Comparison of ENCODE assay signal across 18 cellular contexts in genomic region chr18:42141439-42141838, GRCh38.
DNase-seq lines count a peak whose midpoint lies in the region; ATAC-seq and TF ChIP-seq lines count a peak whose summit lies in the region.
"Had no signal": no experiment of that assay in that cellular context is flagged by ENCODE, and none has a peak within 500 bp of the region (broad histone marks: within the 10 kb centered on the region; RNA-seq: fewer than 3 reads in every experiment).

No MANE protein-coding gene starts in this region.

- no peak overlapping the region for H3K9ac ChIP-seq in PC-3 (ENCODE audit: low read length)
- H3K9ac ChIP-seq: BLaER1 treated with 17β-estradiol and CSF1 and Interleukin-3, amounts not matched to agents 10 nM and 100 nM had no signal

- H3F3A ChIP-seq in PC-3 (ENCODE audit: low read length, unreplicated experiment): no peaks in the 10 kb centered on the region

- ATAC-seq in PC-3: peak; percentile 56; the same call in 1 of the 2 replicates
- ATAC-seq in esophagus mucosa: no peak
- ATAC-seq: activated CD8-positive, alpha-beta T cell treated with anti-CD3 and anti-CD28 coated beads, Interleukin-2, amount 10 ng/mL, durations not matched to agents 7 days and 5 days; natural killer cell treated with Interleukin-12 subunit alpha and Interleukin-12 subunit beta and Interleukin-15 and Interleukin-18, amount 100 ng/mL, for 72 hours had no signal

- no peaks in the 10 kb centered on the region for H3K9me3 ChIP-seq in PC-3 (ENCODE audit: low read length)
- H3K9me3 ChIP-seq: testis had no signal

- H3K4me3 ChIP-seq in PC-3 (ENCODE audit: low read length): no peak overlapping the region
- H3K4me3 ChIP-seq: BLaER1 treated with 17β-estradiol and CSF1 and Interleukin-3, amounts not matched to agents 10 nM and 100 nM; coronary artery; esophagus squamous epithelium; testis had no signal

- no peaks in the 10 kb centered on the region for H3K79me2 ChIP-seq in PC-3 (ENCODE audit: low read length)

- H3K4me2 ChIP-seq in PC-3 (ENCODE audit: low read length): no peak overlapping the region
- H3K4me2 ChIP-seq: BLaER1 treated with 17β-estradiol and CSF1 and Interleukin-3, amounts not matched to agents 10 nM and 100 nM had no signal

- no peaks in the 10 kb centered on the region for H4K20me1 ChIP-seq in PC-3 (ENCODE audit: low read length)
- H4K20me1 ChIP-seq: BLaER1 treated with 17β-estradiol and CSF1 and Interleukin-3, amounts not matched to agents 10 nM and 100 nM had no signal

- no peaks in the 10 kb centered on the region for H3K9me2 ChIP-seq in PC-3 (replicated peaks; ENCODE audit: low read length)

- H3K4me1 ChIP-seq in PC-3 (ENCODE audit: insufficient read depth, low read length): no peaks in the 10 kb centered on the region
- H3K4me1 ChIP-seq: BLaER1 treated with 17β-estradiol and CSF1 and Interleukin-3, amounts not matched to agents 10 nM and 100 nM; esophagus squamous epithelium; testis had no signal

- DNase-seq in HT1080 (ENCODE audit: low read depth) (peak; percentile 34), PC-3 (peak; percentile 23), iPS DF 19.7 (ENCODE audit: low read depth, low spot score) (peak; percentile 20), NOMO-1 (lab: John Stamatoyannopoulos, UW; ENCODE audit: unreplicated experiment in 2 of 2) (no peak), DMS153 treated with DMSO at 0.1 percent for 48 hours (lab: John Stamatoyannopoulos, UW; ENCODE audit: unreplicated experiment) (no peak), AG08395 (ENCODE audit: low spot score) (no peak)
- DNase-seq: activated CD8-positive, alpha-beta T cell treated with anti-CD3 and anti-CD28 coated beads, Interleukin-2, amount 10 ng/mL, durations not matched to agents 7 days and 5 days; activated effector memory CD4-positive, alpha-beta T cell treated with anti-CD3 and anti-CD28 coated beads, Interleukin-2, amount 50 U/mL, for 16 hours; esophagus squamous epithelium; mammary epithelial cell; NCI-H1105; stimulated activated CD4-positive, alpha-beta T cell treated with anti-CD3 and anti-CD28 coated beads, Interleukin-1b, Interleukin-23, amount 100 ng/mL, for 48 hours; testis had no signal

- CTCF ChIA-PET in PC-3 (lab: Charles Lee): interaction anchor here (0.5 kb wide), 1 partner anchor 586 kb away, joined by 3 read pairs; no protein-coding TSS in a partner anchor

- H2AFZ ChIP-seq in PC-3 (ENCODE audit: low read length): no peak overlapping the region

- peak; percentile 22 for TF ChIP-seq CTCF in C4-2B (conservative IDR thresholded peaks at IDR 0.05)
- peak; percentile 44 for TF ChIP-seq CTCF in PC-3 (conservative IDR thresholded peaks at IDR 0.05; ENCODE audit: low read depth, low read length)

- intact Hi-C loops in PC-3 (cut with micrococcal nuclease): no loop called here

- BruUV-seq in PC-3 (replicated peaks; lab: Mats Ljungman, UMichigan): no TSS peak

- POLR2A ChIA-PET in PC-3 (lab: Charles Lee; ENCODE audit: unreplicated experiment): no interaction called here

- no peaks in the 10 kb centered on the region for H3K36me3 ChIP-seq in PC-3 (ENCODE audit: low read depth, low read length)
- H3K36me3 ChIP-seq: esophagus squamous epithelium had no signal

- H3K27me3 ChIP-seq in PC-3 (ENCODE audit: low read length): no peaks in the 10 kb centered on the region
- H3K27me3 ChIP-seq: BLaER1 treated with 17β-estradiol and CSF1 and Interleukin-3, amounts not matched to agents 10 nM and 100 nM; esophagus squamous epithelium; testis had no signal

- H3K27ac ChIP-seq in C4-2B (no peak overlapping the region), PC-3 (ENCODE audit: low read length) (no peak overlapping the region)
- H3K27ac ChIP-seq: BLaER1 treated with 17β-estradiol and CSF1 and Interleukin-3, amounts not matched to agents 10 nM and 100 nM; coronary artery; esophagus squamous epithelium; testis had no signal

Comparison
In these comparisons a context has a peak if more than half of its experiments do, and no peak if none do; other contexts are left out.
1. DNase-seq: peak in HT1080 (single experiment), PC-3 (single experiment) and iPS DF 19.7 (single experiment); none in NOMO-1 (0 of 2), DMS153 treated with DMSO at 0.1 percent for 48 hours (single experiment) and AG08395 (single experiment).